15 cellular contexts compared by ENCODE assay signal in the genomic region with DNA sequence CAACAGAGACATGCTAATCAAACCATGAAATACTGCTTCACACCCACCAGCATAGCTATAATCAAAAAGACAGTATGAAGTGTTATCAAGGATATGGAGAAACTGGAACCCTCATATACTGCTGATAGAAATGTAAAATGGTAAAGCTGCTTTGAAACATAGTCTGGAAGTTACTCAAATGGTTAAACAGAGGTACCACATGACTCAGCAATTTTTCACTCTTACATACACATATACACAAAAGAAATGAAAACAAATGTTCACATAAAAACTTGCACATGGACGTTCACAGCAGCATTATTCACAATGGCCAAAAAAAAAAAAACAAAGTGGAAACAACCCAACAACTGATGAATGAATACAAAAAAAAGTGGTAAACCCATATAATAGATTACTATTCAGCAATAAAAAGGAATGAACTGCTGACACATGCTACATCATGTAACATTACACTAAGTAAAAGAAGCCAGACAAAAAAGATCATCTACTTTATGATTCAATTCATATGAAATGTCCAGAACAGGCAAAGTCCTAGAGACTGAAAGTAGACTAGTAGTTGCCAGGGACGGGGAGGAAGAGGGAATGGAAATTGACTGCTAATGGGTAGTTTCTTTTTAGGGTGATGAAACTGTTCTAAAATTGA. TPM values are rescaled to one million over a fixed set of nuclear protein-coding genes. Genes with fewer than 3 reads are reported as not detected.
A peak's percentile ranks its signal among the peaks of the same experiment; 100 is the strongest.
DNase-seq lines count a peak whose midpoint lies in the region; ATAC-seq, FAIRE-seq and TF ChIP-seq lines count a peak whose summit lies in the region.
"Had no signal": no experiment of that assay in that cellular context is flagged by ENCODE, and none has a peak within 500 bp of the region (broad histone marks: within the 10 kb centered on the region; RNA-seq: fewer than 3 reads in every experiment).

No MANE protein-coding gene starts in this region.

- no peak overlapping the region for H3K27ac Mint-ChIP-seq in CD8-positive, alpha-beta T cell
- H3K27ac Mint-ChIP-seq in GM23338, result peak overlapping the region; percentile 59; the same call in 1 of the 2 replicates
- H3K27ac Mint-ChIP-seq: activated CD8-positive, alpha-beta memory T cell treated with anti-CD3 and anti-CD28 coated beads, Interleukin-2, amount 10 ng/mL, durations not matched to agents 7 days and 5 days had no signal

- H3K9me3 Mint-ChIP-seq in CD8-positive, alpha-beta T cell, result peaks cover 3% of the 10 kb centered on the region
- peaks cover 6% of the 10 kb centered on the region; the same call in 2 of the 3 replicates for H3K9me3 Mint-ChIP-seq in GM23338

- no peak for ATAC-seq in CD8-positive, alpha-beta T cell
- no peak for ATAC-seq in GM23338
- ATAC-seq in GM19351 (IDR thresholded peaks at IDR 0.05; ENCODE audit: unreplicated experiment), result no peak
- ATAC-seq: activated CD8-positive, alpha-beta memory T cell treated with anti-CD3 and anti-CD28 coated beads, Interleukin-2, amount 10 ng/mL, durations not matched to agents 7 days and 5 days had no signal

- no peak for TF ChIP-seq POLR2A in adrenal gland (IDR thresholded peaks at IDR 0.05)

- H3K36me3 ChIP-seq in CD8-positive, alpha-beta T cell (ENCODE audit: insufficient read depth, low read length), result no peaks in the 10 kb centered on the region
- H3K36me3 ChIP-seq in GM23338 (ENCODE audit: insufficient read depth) (no peaks in the 10 kb centered on the region), adipocyte (ENCODE audit: control insufficient read depth, insufficient read depth, low read length, severe bottlenecking) (no peaks in the 10 kb centered on the region), keratinocyte (ENCODE audit: control insufficient read depth in 2 of 2, extremely low read depth in 1 of 2, insufficient read depth in 2 of 2, low read length in 2 of 2) (no peaks in the 10 kb centered on the region), adrenal gland (replicated peaks in 1 of 2) (no peaks in the 10 kb centered on the region)
- H3K36me3 ChIP-seq: ascending aorta, uterus had no signal

- no peaks in the 10 kb centered on the region for H3K27me3 ChIP-seq in CD8-positive, alpha-beta T cell (ENCODE audit: insufficient read depth, low read length)
- H3K27me3 ChIP-seq in GM23338 (ENCODE audit: insufficient read depth), result no peaks in the 10 kb centered on the region
- no peaks in the 10 kb centered on the region for H3K27me3 ChIP-seq in adipocyte (replicated peaks; ENCODE audit: control insufficient read depth, insufficient read depth, low read length)
- H3K27me3 ChIP-seq in keratinocyte (ENCODE audit: control insufficient read depth, extremely low read depth, insufficient read depth, low read length), result no peaks in the 10 kb centered on the region
- H3K27me3 ChIP-seq in adrenal gland, result no peaks in the 10 kb centered on the region
- H3K27me3 ChIP-seq: ascending aorta, uterus had no signal

- POLR2A ChIA-PET in CD8-positive, alpha-beta T cell (lab: Charles Lee), result no interaction called here

- no peaks in the 10 kb centered on the region for H3K9me1 ChIP-seq in keratinocyte (ENCODE audit: control insufficient read depth, extremely low read depth, insufficient read depth, low read length)

- no peak for DNase-seq in CD8-positive, alpha-beta T cell
- DNase-seq in GM23338 (ENCODE audit: low spot score), result no peak
- DNase-seq in adipocyte (ENCODE audit: low read depth), result peak; percentile 67
- no peak for DNase-seq in keratinocyte (ENCODE audit: low read depth, low spot score)
- DNase-seq in activated CD8-positive, alpha-beta memory T cell treated with anti-CD3 and anti-CD28 coated beads for 24 hours, result no peak
- DNase-seq in NCI-H1092 treated with DMSO at 0.1 percent for 48 hours (lab: John Stamatoyannopoulos, UW), result no peak
- no peak for DNase-seq in adrenal gland
- DNase-seq: activated CD8-positive, alpha-beta memory T cell treated with anti-CD3 and anti-CD28 coated beads, Interleukin-2, amount 10 ng/mL, durations not matched to agents 7 days and 5 days; C1 segment of cervical spinal cord; NCI-H1105 treated with DMSO at 0.1 percent for 48 hours; uterus had no signal

- H4K20me1 ChIP-seq in GM23338 (replicated peaks; ENCODE audit: insufficient read depth), result peaks cover 22% of the 10 kb centered on the region
- peaks cover 8% of the 10 kb centered on the region for H4K20me1 ChIP-seq in keratinocyte (ENCODE audit: control insufficient read depth, extremely low read depth, insufficient read depth, low read length)

- H3K79me2 ChIP-seq in GM23338 (replicated peaks; ENCODE audit: insufficient read depth) (peaks cover 100% of the 10 kb centered on the region), keratinocyte (ENCODE audit: control insufficient read depth, insufficient read depth, low read length) (peaks cover 96% of the 10 kb centered on the region)

- no peak overlapping the region for H3K9ac ChIP-seq in adipocyte (ENCODE audit: low read length)
- H3K9ac ChIP-seq in keratinocyte (ENCODE audit: control insufficient read depth, extremely low read depth, insufficient read depth, low read length), result no peak overlapping the region

- H3K4me3 ChIP-seq in CD8-positive, alpha-beta T cell (ENCODE audit: low read depth, low read length), result no peak overlapping the region
- H3K4me3 ChIP-seq in GM23338 (no peak overlapping the region), adipocyte (ENCODE audit: low read length) (peak overlapping the region; percentile 42), keratinocyte (ENCODE audit: control insufficient read depth in 2 of 3, extremely low read depth in 1 of 3, insufficient read depth in 2 of 3, low read depth in 1 of 3, low read length in 3 of 3) (no peak overlapping the region), adrenal gland (no peak overlapping the region)
- H3K4me3 ChIP-seq: ascending aorta, uterus had no signal

- no peaks in the 10 kb centered on the region for H3K9me2 ChIP-seq in GM23338 (ENCODE audit: insufficient read depth)

- peak; percentile 17 for FAIRE-seq in keratinocyte (lab: Jason Lieb, UNC)

- H3K36me3 Mint-ChIP-seq in CD8-positive, alpha-beta T cell, result peaks cover 20% of the 10 kb centered on the region
- H3K36me3 Mint-ChIP-seq in GM23338 (ENCODE audit: low read depth), result peaks cover 12% of the 10 kb centered on the region; the same call in 2 of the 3 replicates

- CTCF ChIA-PET in CD8-positive, alpha-beta T cell (lab: Charles Lee), result no interaction called here

- no peaks in the 10 kb centered on the region for H3K27me3 Mint-ChIP-seq in CD8-positive, alpha-beta T cell (ENCODE audit: low read depth)
- peaks cover 1% of the 10 kb centered on the region for H3K27me3 Mint-ChIP-seq in GM23338 (ENCODE audit: insufficient read depth, low read depth, poor library complexity)
- H3K27me3 Mint-ChIP-seq: activated CD8-positive, alpha-beta memory T cell treated with anti-CD3 and anti-CD28 coated beads, Interleukin-2, amount 10 ng/mL, durations not matched to agents 7 days and 5 days had no signal

- no peaks in the 10 kb centered on the region for H3K9me3 ChIP-seq in CD8-positive, alpha-beta T cell (ENCODE audit: low read length)
- H3K9me3 ChIP-seq in adipocyte (ENCODE audit: control insufficient read depth, low read length) (no peaks in the 10 kb centered on the region), keratinocyte (ENCODE audit: control insufficient read depth, low read depth, low read length) (no peaks in the 10 kb centered on the region), adrenal gland (replicated peaks in 1 of 3) (no peaks in the 10 kb centered on the region)
- H3K9me3 ChIP-seq: uterus had no signal

- peak overlapping the region; percentile 1 for H3K4me3 Mint-ChIP-seq in CD8-positive, alpha-beta T cell
- no peak overlapping the region for H3K4me3 Mint-ChIP-seq in GM23338
- H3K4me3 Mint-ChIP-seq: activated CD8-positive, alpha-beta memory T cell treated with anti-CD3 and anti-CD28 coated beads, Interleukin-2, amount 10 ng/mL, durations not matched to agents 7 days and 5 days; nephron had no signal

- peaks cover 81% of the 10 kb centered on the region for H3K4me1 Mint-ChIP-seq in CD8-positive, alpha-beta T cell (ENCODE audit: low read depth)
- H3K4me1 Mint-ChIP-seq in GM23338, result peaks cover 9% of the 10 kb centered on the region

- peaks cover 26% of the 10 kb centered on the region for H3K4me1 ChIP-seq in CD8-positive, alpha-beta T cell (ENCODE audit: insufficient read depth, low read length)
- 0 out of 2 replicates have a peak, but pooled peaks cover 5% of the 10 kb centered on the region for H3K4me1 ChIP-seq in GM23338 (ENCODE audit: insufficient read depth)
- peaks cover 45% of the 10 kb centered on the region for H3K4me1 ChIP-seq in adipocyte (ENCODE audit: control insufficient read depth, insufficient read depth, low read length)
- peaks cover 11% of the 10 kb centered on the region for H3K4me1 ChIP-seq in keratinocyte (ENCODE audit: control insufficient read depth, extremely low read depth, insufficient read depth, low read length)
- peaks cover 9 to 18% of the 10 kb centered on the region in 2 donors for H3K4me1 ChIP-seq in adrenal gland (replicated peaks in 1 of 2)

- intact Hi-C loops in CD8-positive, alpha-beta T cell (cut with DNase I, micrococcal nuclease), result no loop called here
- intact Hi-C loops in adrenal gland (cut with DNase I), result no loop called here

- no peak for TF ChIP-seq CTCF in CD8-positive, alpha-beta T cell (IDR thresholded peaks at IDR 0.05)
- no peak for TF ChIP-seq CTCF in GM23338 (conservative IDR thresholded peaks at IDR 0.05; ENCODE audit: low read depth in 2 of 2)
- TF ChIP-seq CTCF in keratinocyte (optimal IDR thresholded peaks at IDR 0.05 in 1 of 3, IDR thresholded peaks at IDR 0.05 in 1 of 3, conservative IDR thresholded peaks at IDR 0.05 in 1 of 3; ENCODE audit: extremely low read depth in 1 of 3, insufficient read depth in 2 of 3, low read length in 3 of 3), result no peak
- no peak for TF ChIP-seq CTCF in adrenal gland (IDR thresholded peaks at IDR 0.05)

- no peak overlapping the region for H2AFZ ChIP-seq in GM23338
- no peak overlapping the region for H2AFZ ChIP-seq in keratinocyte (ENCODE audit: control insufficient read depth, low read length)

- dilution Hi-C loops in keratinocyte (cut with MboI; ENCODE audit: extremely low pct_ligation_motif_present, low sequenced_read_pairs), result no loop called here

- no peaks in the 10 kb centered on the region for H3F3A ChIP-seq in GM23338 (replicated peaks; ENCODE audit: low read depth)

- 55 to 66% (median 58%) methylated on average over 2 of the region's 2 CpGs for WGBS in adrenal gland, 4 donors

- H3K27ac ChIP-seq in CD8-positive, alpha-beta T cell (ENCODE audit: low read depth, low read length), result no peak overlapping the region
- H3K27ac ChIP-seq in GM23338 (ENCODE audit: low read depth) (no peak overlapping the region), keratinocyte (ENCODE audit: control insufficient read depth, insufficient read depth, low read length) (no peak overlapping the region), adrenal gland (no peak overlapping the region)
- H3K27ac ChIP-seq: ascending aorta, HL-60, uterus had no signal

- H3K4me2 ChIP-seq in GM23338 (no peak overlapping the region), keratinocyte (ENCODE audit: control insufficient read depth, extremely low read depth, insufficient read depth, low read depth, low read length) (no peak overlapping the region)

RNA-seq across cellular contexts. Expression of a gene that starts 23.2 kb away (rescaled TPM):
- total RNA-seq in CD8-positive, alpha-beta T cell, result 10 to 100 TPM; 32.2 to 35.9 TPM
- total RNA-seq in GM23338 (2014; rRNA removed; shearing (Covaris generic)), result 12.3 and 13.9 TPM in 2 replicates
- polyA plus RNA-seq in GM23338 (2016; fragmentation: Nextera tagmentation; extraction: Ambion mirVana) (14.4 and 16.9 TPM in 2 replicates), keratinocyte (16.1 to 21.4 TPM (median 16.7 TPM) in 3 replicates), adrenal gland (10 to 100 TPM in 1 of 3 donors, 1 to 10 TPM in 2; 3.0 to 30.4 (median 4.9) TPM)
- polyA plus RNA-seq in keratinocyte (2011; ENCODE audit: low read depth), result 25.8 TPM
- polyA plus RNA-seq in keratinocyte (2011; cell fraction: cytosol; rRNA removed), result 7.6 and 17.2 TPM in 2 replicates
- 20.4 and 21.2 TPM in 2 replicates for polyA plus RNA-seq in keratinocyte (2011; cell fraction: nucleus; rRNA removed)
- polyA plus RNA-seq in keratinocyte (2012; ENCODE audit: low replicate concordance), result 12.7 and 20.0 TPM in 2 replicates
- polyA minus RNA-seq in keratinocyte, result 16.0 to 113 TPM (median 67.4 TPM) in 3 replicates
- polyA minus RNA-seq in keratinocyte (2011; cell fraction: cytosol; rRNA and poly(A)+ RNA removed), result 20.1 TPM
- 24.0 and 66.2 TPM in 2 replicates for polyA minus RNA-seq in keratinocyte (2011; cell fraction: nucleus; rRNA and poly(A)+ RNA removed)
- total RNA-seq in adrenal gland, result 10 to 100 TPM; 17.4 to 58.2 (median 37.2) TPM
